1 cellular context compared by ENCODE assay signal in the genomic region with DNA sequence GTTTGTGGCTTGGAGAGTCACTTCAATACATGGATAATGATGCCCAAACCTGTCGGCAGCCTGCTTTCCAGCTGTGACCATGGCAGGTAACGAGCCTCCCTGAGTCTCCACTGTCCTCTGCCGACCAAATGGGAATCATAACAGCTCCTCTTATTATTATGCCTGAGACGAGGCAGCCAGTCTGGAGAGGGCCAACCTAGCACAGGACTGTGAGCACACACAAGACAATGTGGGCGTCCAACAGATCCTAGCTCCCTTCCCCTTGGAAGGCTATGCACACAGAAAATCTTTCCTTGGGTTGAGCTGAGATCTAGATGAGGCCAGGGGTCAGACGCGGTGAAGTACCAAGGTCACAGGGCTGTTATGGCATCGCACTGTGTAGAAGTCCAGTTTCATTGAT.
TF ChIP-seq lines count a peak whose summit lies in the region.

No MANE protein-coding gene starts in this region.

TF ChIP-seq in GM23338, 12 proteins besides CTCF, POLR2A, EP300 and RAD21 (continued from another document):
- TF ChIP-seq ZNF462 (CRISPR knock-in tag; IDR thresholded peaks at IDR 0.05) (no peak), ZNF331 (CRISPR knock-in tag; IDR thresholded peaks at IDR 0.05; ENCODE audit: low read depth) (no peak), JUNB (IDR thresholded peaks at IDR 0.05; ENCODE audit: unreplicated experiment) (no peak), POLR2AphosphoS5 (IDR thresholded peaks at IDR 0.05; ENCODE audit: low read depth) (no peak), EZH2 (IDR thresholded peaks at IDR 0.05; ENCODE audit: low read depth, unreplicated experiment) (no peak), ZNF114 (CRISPR knock-in tag; IDR thresholded peaks at IDR 0.05) (no peak), REST (IDR thresholded peaks at IDR 0.05; ENCODE audit: unreplicated experiment) (no peak), NANOG (IDR thresholded peaks at IDR 0.05; ENCODE audit: borderline replicate concordance) (no peak), EZH2phosphoT487 (IDR thresholded peaks at IDR 0.05; ENCODE audit: unreplicated experiment) (no peak), STAT1 (IDR thresholded peaks at IDR 0.05; ENCODE audit: unreplicated experiment) (no peak)
- TF ChIP-seq, protein P1, sequence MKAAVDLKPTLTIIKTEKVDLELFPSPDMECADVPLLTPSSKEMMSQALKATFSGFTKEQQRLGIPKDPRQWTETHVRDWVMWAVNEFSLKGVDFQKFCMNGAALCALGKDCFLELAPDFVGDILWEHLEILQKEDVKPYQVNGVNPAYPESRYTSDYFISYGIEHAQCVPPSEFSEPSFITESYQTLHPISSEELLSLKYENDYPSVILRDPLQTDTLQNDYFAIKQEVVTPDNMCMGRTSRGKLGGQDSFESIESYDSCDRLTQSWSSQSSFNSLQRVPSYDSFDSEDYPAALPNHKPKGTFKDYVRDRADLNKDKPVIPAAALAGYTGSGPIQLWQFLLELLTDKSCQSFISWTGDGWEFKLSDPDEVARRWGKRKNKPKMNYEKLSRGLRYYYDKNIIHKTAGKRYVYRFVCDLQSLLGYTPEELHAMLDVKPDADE (IDR thresholded peaks at IDR 0.05): no peak
